Comparison of ENCODE assay signal across 16 cellular contexts in the genomic region with DNA sequence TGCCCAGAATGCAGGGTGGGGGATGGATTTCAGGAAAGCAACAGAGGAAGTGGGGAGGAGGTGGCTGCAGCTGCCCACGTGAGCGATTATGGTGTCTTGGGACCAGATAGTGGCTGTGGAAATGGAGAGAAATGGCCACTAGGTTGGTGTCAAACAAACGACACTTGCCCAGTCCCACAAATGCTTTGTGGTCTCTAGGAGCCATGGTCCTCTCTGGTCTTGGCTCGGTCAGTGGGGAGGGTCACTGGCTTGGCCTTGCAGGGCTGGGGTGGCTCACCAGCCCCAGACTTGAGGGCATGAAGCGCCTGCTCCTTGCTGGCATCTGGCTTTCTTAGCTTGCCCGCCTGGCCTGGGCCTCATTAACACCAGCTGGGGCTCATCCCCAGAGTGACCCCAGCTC. TPM values are rescaled to one million over a fixed set of nuclear protein-coding genes. Genes with fewer than 3 reads are reported as not detected.
"Had no signal": no experiment of that assay in that cellular context is flagged by ENCODE, and none has a peak within 500 bp of the region (broad histone marks: within the 10 kb centered on the region; RNA-seq: fewer than 3 reads in every experiment).

No MANE protein-coding gene starts in this region.

- H3K9me3 Mint-ChIP-seq: activated CD4-positive, alpha-beta T cell treated with anti-CD3 and anti-CD28 coated beads, Interleukin-2, amount 10 ng/mL, durations not matched to agents 24 days and 14 days; activated naive CD4-positive, alpha-beta T cell treated with anti-CD3 and anti-CD28 coated beads for 36 hours; activated T-helper 17 cell treated with anti-CD3 and anti-CD28 coated beads, Interleukin-2, amount 50 U/mL, for 72 hours; effector memory CD8-positive, alpha-beta T cell; immature natural killer cell; stimulated activated effector memory CD8-positive, alpha-beta T cell treated with anti-CD3 and anti-CD28 coated beads, Interleukin-12 subunit alpha, Interleukin-12 subunit beta, amount 100 ng/mL, for 72 hours; T-helper 1 cell treated with Interleukin-12 subunit alpha and Interleukin-12 subunit beta and Interleukin-4 antibody, amounts not matched to agents 30 μg/mL and 1 μg/mL, for 36 hours; type B pancreatic cell; WTC11 had no signal

- DNase-seq: activated CD4-positive, alpha-beta T cell treated with anti-CD3 and anti-CD28 coated beads, Interleukin-2, amount 10 ng/mL, durations not matched to agents 24 days and 14 days; activated naive CD4-positive, alpha-beta T cell treated with anti-CD3 and anti-CD28 coated beads for 36 hours; activated T-cell treated with anti-CD3 and anti-CD28 coated beads for 4 hours; central memory CD4-positive, alpha-beta T cell; cortex of kidney; effector memory CD8-positive, alpha-beta T cell; immature natural killer cell; left cardiac atrium; right cardiac atrium had no signal

- H3K4me1 Mint-ChIP-seq: activated CD4-positive, alpha-beta T cell treated with anti-CD3 and anti-CD28 coated beads, Interleukin-2, amount 10 ng/mL, durations not matched to agents 24 days and 14 days; activated T-helper 17 cell treated with anti-CD3 and anti-CD28 coated beads, Interleukin-2, amount 50 U/mL, for 72 hours; immature natural killer cell; stimulated activated effector memory CD8-positive, alpha-beta T cell treated with anti-CD3 and anti-CD28 coated beads, Interleukin-12 subunit alpha, Interleukin-12 subunit beta, amount 100 ng/mL, for 72 hours; WTC11 had no signal

- H3K36me3 Mint-ChIP-seq: immature natural killer cell; stimulated activated effector memory CD8-positive, alpha-beta T cell treated with anti-CD3 and anti-CD28 coated beads, Interleukin-12 subunit alpha, Interleukin-12 subunit beta, amount 100 ng/mL, for 72 hours; type B pancreatic cell; WTC11 had no signal

- H3K27ac Mint-ChIP-seq: activated CD4-positive, alpha-beta T cell treated with anti-CD3 and anti-CD28 coated beads, Interleukin-2, amount 10 ng/mL, durations not matched to agents 24 days and 14 days; activated naive CD4-positive, alpha-beta T cell treated with anti-CD3 and anti-CD28 coated beads for 36 hours; activated T-helper 17 cell treated with anti-CD3 and anti-CD28 coated beads, Interleukin-2, amount 50 U/mL, for 72 hours; T-helper 1 cell treated with Interleukin-12 subunit alpha and Interleukin-12 subunit beta and Interleukin-4 antibody, amounts not matched to agents 30 μg/mL and 1 μg/mL, for 36 hours; type B pancreatic cell; WTC11 had no signal

- H3K27ac ChIP-seq: epithelial cell of prostate had no signal

- H3K4me3 Mint-ChIP-seq: activated CD4-positive, alpha-beta T cell treated with anti-CD3 and anti-CD28 coated beads, Interleukin-2, amount 10 ng/mL, durations not matched to agents 24 days and 14 days; activated naive CD4-positive, alpha-beta T cell treated with anti-CD3 and anti-CD28 coated beads for 36 hours; activated T-helper 17 cell treated with anti-CD3 and anti-CD28 coated beads, Interleukin-2, amount 50 U/mL, for 72 hours; effector memory CD8-positive, alpha-beta T cell; immature natural killer cell; stimulated activated effector memory CD8-positive, alpha-beta T cell treated with anti-CD3 and anti-CD28 coated beads, Interleukin-12 subunit alpha, Interleukin-12 subunit beta, amount 100 ng/mL, for 72 hours; T-helper 1 cell treated with Interleukin-12 subunit alpha and Interleukin-12 subunit beta and Interleukin-4 antibody, amounts not matched to agents 30 μg/mL and 1 μg/mL, for 36 hours; type B pancreatic cell; WTC11 had no signal

- ATAC-seq: activated T-helper 17 cell treated with anti-CD3 and anti-CD28 coated beads, Interleukin-2, amount 50 U/mL, for 72 hours; effector memory CD8-positive, alpha-beta T cell; left cardiac atrium; right cardiac atrium; stimulated activated effector memory CD8-positive, alpha-beta T cell treated with anti-CD3 and anti-CD28 coated beads, Interleukin-12 subunit alpha, Interleukin-12 subunit beta, amount 100 ng/mL, for 72 hours; WTC11 had no signal

RNA-seq across cellular contexts. Expression of a gene that starts 7.2 kb away (rescaled TPM):
- total RNA-seq: activated CD8-positive, alpha-beta memory T cell treated with anti-CD3 and anti-CD28 coated beads for 36 hours; activated naive CD4-positive, alpha-beta T cell treated with anti-CD3 and anti-CD28 coated beads for 36 hours had no signal
